ENCODE assay signal across 33 cellular contexts in genomic region chr1:57393058-57393457, GRCh38. TPM values are rescaled to one million over a fixed set of nuclear protein-coding genes. Genes with fewer than 3 reads are reported as not detected.
"Had no signal": no experiment of that assay in that cellular context is flagged by ENCODE, and none has a peak within 500 bp of the region (broad histone marks: within the 10 kb centered on the region; RNA-seq: fewer than 3 reads in every experiment).

No MANE protein-coding gene starts in this region.

- H3K4me1 ChIP-seq: adrenal gland, ascending aorta, body of pancreas, breast epithelium had no signal

- H3K4me3 ChIP-seq: adrenal gland, ascending aorta, body of pancreas, breast epithelium, cardiac muscle cell had no signal

- H3K27ac ChIP-seq: adrenal gland, ascending aorta, body of pancreas, brain microvascular endothelial cell, breast epithelium, cardiac muscle cell had no signal

- H3K9me3 ChIP-seq: adrenal gland, ascending aorta, body of pancreas, breast epithelium had no signal

- H3K36me3 ChIP-seq: adrenal gland, ascending aorta, brain microvascular endothelial cell, breast epithelium, cardiac muscle cell had no signal

- H3K27me3 ChIP-seq: adrenal gland, ascending aorta, body of pancreas, brain microvascular endothelial cell, breast epithelium, cardiac muscle cell had no signal

- DNase-seq: activated effector memory CD4-positive, alpha-beta T cell treated with anti-CD3 and anti-CD28 coated beads, Interleukin-2, amount 50 U/mL, for 16 hours; activated effector memory CD4-positive, alpha-beta T cell treated with Interleukin-2 at 50 U/mL for 16 hours; activated gamma-delta T cell; activated gamma-delta T cell treated with Interleukin-2 at 50 U/mL for 16 hours; activated naive CD4-positive, alpha-beta T cell; activated naive CD4-positive, alpha-beta T cell treated with anti-CD3 and anti-CD28 coated beads for 36 hours; activated naive CD4-positive, alpha-beta T cell treated with anti-CD3 and anti-CD28 coated beads, Interleukin-2, amount 10 ng/mL, durations not matched to agents 7 days and 5 days; activated naive CD4-positive, alpha-beta T cell treated with anti-CD3 and anti-CD28 coated beads, Interleukin-2, amount 50 U/mL, for 16 hours; activated naive CD4-positive, alpha-beta T cell treated with Interleukin-2 at 50 U/mL for 16 hours; activated naive CD8-positive, alpha-beta T cell treated with anti-CD3 and anti-CD28 coated beads for 36 hours; activated naive CD8-positive, alpha-beta T cell treated with anti-CD3 and anti-CD28 coated beads, Interleukin-2, amount 10 ng/mL, durations not matched to agents 7 days and 5 days; activated naive CD8-positive, alpha-beta T cell treated with anti-CD3 and anti-CD28 coated beads, Interleukin-2, amount 50 U/mL, for 24 hours; activated T-cell treated with anti-CD3 and anti-CD28 coated beads, Interleukin-2, amount 50 U/mL, for 24 hours; activated T-cell treated with anti-CD3 and anti-CD28 coated beads, Interleukin-2, amount 50 U/mL, for 4 hours; activated T-cell treated with anti-CD3 and anti-CD28 coated beads, Interleukin-2, amount 50 U/mL, for 48 hours; activated T-cell treated with anti-CD3 and anti-CD28 coated beads, Interleukin-2, amount 50 U/mL, for 72 hours; adrenal gland; amniotic stem cell; amygdala; anterior cingulate cortex; aorta; body of pancreas; brain microvascular endothelial cell; caudate nucleus; central memory CD4-positive, alpha-beta T cell; cerebellar nuclear complex had no signal

RNA-seq across cellular contexts. Expression of gene DAB1, which starts 30.8 kb away (rescaled TPM):
- total RNA-seq: activated naive CD4-positive, alpha-beta T cell treated with anti-CD3 and anti-CD28 coated beads for 36 hours; activated naive CD8-positive, alpha-beta T cell treated with anti-CD3 and anti-CD28 coated beads for 36 hours; activated T-cell treated with anti-CD3 and anti-CD28 coated beads, Interleukin-2, amount 50 U/mL, for 4 hours; activated T-helper 1 cell treated with anti-CD3 and anti-CD28 coated beads, Interleukin-12 subunit alpha, Interleukin-12 subunit beta, Interleukin-2, Interleukin-4 antibody, amounts not matched to agents 30 ng/mL and 10 ng/mL and 1 ng/mL, durations not matched to agents 14 hours and 24 hours and 36 hours; activated T-helper 2 cell treated with anti-CD3 and anti-CD28 coated beads, Interferon-gamma antibody, Interleukin-2, Interleukin-4, amounts not matched to agents 10 μg/mL and 5 μg/mL and 100 μg/mL, durations not matched to agents 14 hours and 24 hours and 36 hours; ascending aorta; bronchial epithelial cell; chondrocyte had no signal
